In the genomic region with DNA sequence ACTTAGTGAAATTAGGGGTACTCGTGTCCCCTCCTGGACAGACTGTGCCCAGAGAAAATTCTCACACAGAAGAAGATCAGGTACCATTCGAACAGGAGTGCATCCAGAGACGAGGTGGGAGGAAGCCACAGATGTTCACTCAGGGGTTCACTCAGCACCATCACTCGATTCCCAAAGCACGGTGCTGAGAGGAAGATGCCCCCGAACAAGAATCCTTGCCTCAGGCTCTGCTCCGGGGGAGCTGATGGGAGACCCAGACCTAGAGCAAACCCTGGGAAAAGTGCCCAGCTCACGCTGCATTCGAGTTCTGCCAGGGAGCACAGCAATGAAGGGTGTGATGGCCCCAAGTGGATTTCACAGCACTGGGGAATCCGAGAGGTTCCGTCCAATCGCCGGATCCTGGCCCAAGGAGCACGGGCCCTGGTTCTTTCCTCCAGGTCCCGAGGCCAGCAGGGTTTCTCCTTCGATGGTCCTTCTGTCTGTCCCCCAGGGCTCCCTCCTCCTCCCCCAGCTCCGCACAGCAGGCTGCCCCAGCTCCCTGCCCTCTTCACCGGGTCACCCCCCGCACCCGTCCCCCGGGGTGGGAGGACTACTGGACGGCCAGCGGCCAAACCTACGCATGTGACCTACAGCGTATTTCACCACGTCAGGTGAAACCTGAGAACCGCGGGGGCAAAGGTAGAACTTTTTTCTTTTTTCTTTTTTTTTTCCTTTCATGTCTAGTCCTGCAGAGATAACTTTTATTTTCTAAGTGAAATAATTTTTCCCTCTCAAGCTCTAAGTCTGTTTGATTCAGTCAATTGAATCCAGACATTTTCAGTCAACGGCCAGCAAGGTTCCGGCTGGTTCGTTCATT, we compare ENCODE assay signal across 1 cellular context.
TF ChIP-seq lines count a peak whose summit lies in the region.

No MANE protein-coding gene starts in this region.

TF ChIP-seq in HepG2, 621 proteins besides CTCF, POLR2A, EP300 and RAD21 (continued from another document and continues in another):
- TF ChIP-seq ZBTB39 (CRISPR knock-in tag; IDR thresholded peaks at IDR 0.05) (no peak), MIER3 (CRISPR knock-in tag; IDR thresholded peaks at IDR 0.05; ENCODE audit: borderline replicate concordance) (no peak), TEF (CRISPR knock-in tag; IDR thresholded peaks at IDR 0.05) (no peak), SYNCRIP (IDR thresholded peaks at IDR 0.05; ENCODE audit: insufficient read depth, low read depth, low read length) (no peak), ZNF773 (CRISPR knock-in tag; IDR thresholded peaks at IDR 0.05; ENCODE audit: borderline replicate concordance) (no peak), MLX (CRISPR knock-in tag; IDR thresholded peaks at IDR 0.05) (no peak), NFYC (CRISPR knock-in tag; IDR thresholded peaks at IDR 0.05) (no peak), ZSCAN21 (CRISPR knock-in tag; IDR thresholded peaks at IDR 0.05; ENCODE audit: borderline replicate concordance) (no peak), ZNF672 (CRISPR knock-in tag; IDR thresholded peaks at IDR 0.05) (no peak), PAX8 (CRISPR knock-in tag; IDR thresholded peaks at IDR 0.05; ENCODE audit: borderline replicate concordance) (no peak), ZNF619 (CRISPR knock-in tag; IDR thresholded peaks at IDR 0.05) (no peak), ZSCAN29 (CRISPR knock-in tag; conservative IDR thresholded peaks at IDR 0.05) (0 out of 2 replicates have a peak, but pooled peaks have one; percentile 50), ZNF331 (CRISPR knock-in tag; IDR thresholded peaks at IDR 0.05) (no peak), FOSL1 (CRISPR knock-in tag; IDR thresholded peaks at IDR 0.05; ENCODE audit: borderline replicate concordance) (no peak), REPIN1 (CRISPR knock-in tag; IDR thresholded peaks at IDR 0.05; ENCODE audit: borderline replicate concordance, low read depth) (no peak), ARHGAP35 (CRISPR knock-in tag; IDR thresholded peaks at IDR 0.05; ENCODE audit: borderline replicate concordance) (no peak), RORA (CRISPR knock-in tag; IDR thresholded peaks at IDR 0.05) (no peak), ESRRA (CRISPR knock-in tag; IDR thresholded peaks at IDR 0.05; ENCODE audit: low read depth) (no peak), ZNF703 (CRISPR knock-in tag; IDR thresholded peaks at IDR 0.05; ENCODE audit: borderline replicate concordance) (no peak), ZSCAN5A (CRISPR knock-in tag; IDR thresholded peaks at IDR 0.05; ENCODE audit: borderline replicate concordance) (no peak), AGO1 (IDR thresholded peaks at IDR 0.05; ENCODE audit: low read depth, low read length, poor library complexity, severe bottlenecking) (no peak), SRSF9 (IDR thresholded peaks at IDR 0.05; ENCODE audit: borderline replicate concordance, insufficient read depth, low read depth, low read length, poor library complexity, severe bottlenecking) (no peak), SATB2 (CRISPR knock-in tag; IDR thresholded peaks at IDR 0.05) (no peak), ZNF564 (CRISPR knock-in tag; IDR thresholded peaks at IDR 0.05) (no peak), ZNF800 (CRISPR knock-in tag; IDR thresholded peaks at IDR 0.05) (no peak), TEAD3 (CRISPR knock-in tag; optimal IDR thresholded peaks at IDR 0.05; ENCODE audit: borderline replicate concordance) (no peak), SRF (IDR thresholded peaks at IDR 0.05; ENCODE audit: low read depth, low read length) (no peak), ERF (CRISPR knock-in tag; IDR thresholded peaks at IDR 0.05) (no peak), POLR2G (IDR thresholded peaks at IDR 0.05; ENCODE audit: low read depth, low read length) (peak; percentile 57; the same call in 1 of the 2 replicates), ZNF18 (CRISPR knock-in tag; IDR thresholded peaks at IDR 0.05; ENCODE audit: insufficient replicate concordance) (no peak), RBM39 (IDR thresholded peaks at IDR 0.05; ENCODE audit: low read depth, low read length, poor library complexity, severe bottlenecking) (no peak), SKI (IDR thresholded peaks at IDR 0.05; ENCODE audit: partially characterized antibody) (no peak), SETDB1 (CRISPR knock-in tag; IDR thresholded peaks at IDR 0.05; ENCODE audit: borderline replicate concordance) (no peak)
- TF ChIP-seq, protein P1, sequence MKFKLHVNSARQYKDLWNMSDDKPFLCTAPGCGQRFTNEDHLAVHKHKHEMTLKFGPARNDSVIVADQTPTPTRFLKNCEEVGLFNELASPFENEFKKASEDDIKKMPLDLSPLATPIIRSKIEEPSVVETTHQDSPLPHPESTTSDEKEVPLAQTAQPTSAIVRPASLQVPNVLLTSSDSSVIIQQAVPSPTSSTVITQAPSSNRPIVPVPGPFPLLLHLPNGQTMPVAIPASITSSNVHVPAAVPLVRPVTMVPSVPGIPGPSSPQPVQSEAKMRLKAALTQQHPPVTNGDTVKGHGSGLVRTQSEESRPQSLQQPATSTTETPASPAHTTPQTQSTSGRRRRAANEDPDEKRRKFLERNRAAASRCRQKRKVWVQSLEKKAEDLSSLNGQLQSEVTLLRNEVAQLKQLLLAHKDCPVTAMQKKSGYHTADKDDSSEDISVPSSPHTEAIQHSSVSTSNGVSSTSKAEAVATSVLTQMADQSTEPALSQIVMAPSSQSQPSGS (CRISPR knock-in tag; IDR thresholded peaks at IDR 0.05): no peak
- TF ChIP-seq, protein P2, sequence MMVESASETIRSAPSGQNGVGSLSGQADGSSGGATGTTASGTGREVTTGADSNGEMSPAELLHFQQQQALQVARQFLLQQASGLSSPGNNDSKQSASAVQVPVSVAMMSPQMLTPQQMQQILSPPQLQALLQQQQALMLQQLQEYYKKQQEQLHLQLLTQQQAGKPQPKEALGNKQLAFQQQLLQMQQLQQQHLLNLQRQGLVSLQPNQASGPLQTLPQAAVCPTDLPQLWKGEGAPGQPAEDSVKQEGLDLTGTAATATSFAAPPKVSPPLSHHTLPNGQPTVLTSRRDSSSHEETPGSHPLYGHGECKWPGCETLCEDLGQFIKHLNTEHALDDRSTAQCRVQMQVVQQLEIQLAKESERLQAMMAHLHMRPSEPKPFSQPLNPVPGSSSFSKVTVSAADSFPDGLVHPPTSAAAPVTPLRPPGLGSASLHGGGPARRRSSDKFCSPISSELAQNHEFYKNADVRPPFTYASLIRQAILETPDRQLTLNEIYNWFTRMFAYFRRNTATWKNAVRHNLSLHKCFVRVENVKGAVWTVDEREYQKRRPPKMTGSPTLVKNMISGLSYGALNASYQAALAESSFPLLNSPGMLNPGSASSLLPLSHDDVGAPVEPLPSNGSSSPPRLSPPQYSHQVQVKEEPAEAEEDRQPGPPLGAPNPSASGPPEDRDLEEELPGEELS (CRISPR knock-in tag; IDR thresholded peaks at IDR 0.05): no peak
- TF ChIP-seq, protein P3, sequence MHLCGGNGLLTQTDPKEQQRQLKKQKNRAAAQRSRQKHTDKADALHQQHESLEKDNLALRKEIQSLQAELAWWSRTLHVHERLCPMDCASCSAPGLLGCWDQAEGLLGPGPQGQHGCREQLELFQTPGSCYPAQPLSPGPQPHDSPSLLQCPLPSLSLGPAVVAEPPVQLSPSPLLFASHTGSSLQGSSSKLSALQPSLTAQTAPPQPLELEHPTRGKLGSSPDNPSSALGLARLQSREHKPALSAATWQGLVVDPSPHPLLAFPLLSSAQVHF (CRISPR knock-in tag; IDR thresholded peaks at IDR 0.05): no peak
- TF ChIP-seq, protein P4, sequence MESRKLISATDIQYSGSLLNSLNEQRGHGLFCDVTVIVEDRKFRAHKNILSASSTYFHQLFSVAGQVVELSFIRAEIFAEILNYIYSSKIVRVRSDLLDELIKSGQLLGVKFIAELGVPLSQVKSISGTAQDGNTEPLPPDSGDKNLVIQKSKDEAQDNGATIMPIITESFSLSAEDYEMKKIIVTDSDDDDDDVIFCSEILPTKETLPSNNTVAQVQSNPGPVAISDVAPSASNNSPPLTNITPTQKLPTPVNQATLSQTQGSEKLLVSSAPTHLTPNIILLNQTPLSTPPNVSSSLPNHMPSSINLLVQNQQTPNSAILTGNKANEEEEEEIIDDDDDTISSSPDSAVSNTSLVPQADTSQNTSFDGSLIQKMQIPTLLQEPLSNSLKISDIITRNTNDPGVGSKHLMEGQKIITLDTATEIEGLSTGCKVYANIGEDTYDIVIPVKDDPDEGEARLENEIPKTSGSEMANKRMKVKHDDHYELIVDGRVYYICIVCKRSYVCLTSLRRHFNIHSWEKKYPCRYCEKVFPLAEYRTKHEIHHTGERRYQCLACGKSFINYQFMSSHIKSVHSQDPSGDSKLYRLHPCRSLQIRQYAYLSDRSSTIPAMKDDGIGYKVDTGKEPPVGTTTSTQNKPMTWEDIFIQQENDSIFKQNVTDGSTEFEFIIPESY (CRISPR knock-in tag; IDR thresholded peaks at IDR 0.05): no peak
